ENCODE assay signal across 17 cellular contexts in the genomic region with DNA sequence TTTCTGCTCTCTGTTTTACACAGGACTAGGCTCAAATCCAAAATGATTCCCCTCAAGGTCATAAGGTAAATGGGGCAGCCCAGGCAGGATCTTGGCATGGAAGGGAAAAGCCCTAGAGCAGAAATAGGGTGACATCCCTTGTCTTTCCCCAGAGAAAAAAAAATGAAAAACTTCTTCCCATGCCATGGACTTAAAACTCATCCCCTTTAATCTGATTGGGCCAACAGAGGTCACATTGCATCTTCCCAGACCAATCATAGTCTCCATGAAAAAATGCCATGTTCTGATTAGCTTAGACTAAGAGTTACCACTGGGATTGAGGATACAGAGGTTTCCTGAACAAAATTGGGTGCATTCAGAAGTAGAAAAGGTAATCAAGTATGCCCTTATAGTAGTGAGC.
"Had no signal": no experiment of that assay in that cellular context is flagged by ENCODE, and none has a peak within 500 bp of the region (broad histone marks: within the 10 kb centered on the region; RNA-seq: fewer than 3 reads in every experiment).

No MANE protein-coding gene starts in this region.

- H3K4me1 ChIP-seq: neural progenitor cell, pancreas had no signal

- H2AFZ ChIP-seq: neural progenitor cell had no signal

- H3K4me2 ChIP-seq: neural progenitor cell had no signal

- H3K27me3 ChIP-seq: gastroesophageal sphincter, neural progenitor cell, pancreas, transverse colon had no signal

- ATAC-seq: effector memory CD8-positive, alpha-beta T cell; left colon; pancreas had no signal

- H3K9ac ChIP-seq: neural progenitor cell had no signal

- DNase-seq: activated CD4-positive, alpha-beta T cell treated with anti-CD3 and anti-CD28 coated beads, Interleukin-2, amount 10 ng/mL, durations not matched to agents 7 days and 5 days; activated CD8-positive, alpha-beta memory T cell treated with anti-CD3 and anti-CD28 coated beads, Interleukin-2, amount 50 U/mL, for 48 hours; activated gamma-delta T cell treated with Interleukin-2 at 50 U/mL for 16 hours; activated naive CD8-positive, alpha-beta T cell treated with anti-CD3 and anti-CD28 coated beads, Interleukin-2, amount 10 ng/mL, durations not matched to agents 7 days and 5 days; dermis blood vessel endothelial cell; effector memory CD8-positive, alpha-beta T cell; left colon; naive B cell; pancreas; stimulated activated CD4-positive, alpha-beta T cell treated with anti-CD3 and anti-CD28 coated beads, Interleukin-4, amount 100 ng/mL, for 4 hours; stimulated activated CD8-positive, alpha-beta memory T cell treated with anti-CD3 and anti-CD28 coated beads, Interleukin-4, amount 100 ng/mL, for 48 hours; stimulated activated naive CD4-positive, alpha-beta T cell treated with Interleukin-2 at 50 U/mL for 16 hours; substantia nigra; transverse colon had no signal

- H3K4me3 ChIP-seq: gastroesophageal sphincter, lung, neural progenitor cell, pancreas, transverse colon had no signal

- H3K27ac ChIP-seq: neural progenitor cell, pancreas, transverse colon had no signal

- H3K36me3 ChIP-seq: gastroesophageal sphincter, neural progenitor cell, pancreas, transverse colon had no signal

- H3K9me3 ChIP-seq: pancreas, transverse colon had no signal
